Comparison of ENCODE assay signal across 20 cellular contexts in genomic region chr7:142685877-142686508, GRCh38.
DNase-seq lines count a peak whose midpoint lies in the region; ATAC-seq and TF ChIP-seq lines count a peak whose summit lies in the region.
"Had no signal": no experiment of that assay in that cellular context is flagged by ENCODE, and none has a peak within 500 bp of the region (broad histone marks: within the 10 kb centered on the region; RNA-seq: fewer than 3 reads in every experiment).

No MANE protein-coding gene starts in this region.

- H3K9me3 Mint-ChIP-seq in stimulated activated naive CD8-positive, alpha-beta T cell treated with anti-CD3 and anti-CD28 coated beads, Interleukin-15, amount 100 ng/mL, for 72 hours: no peaks in the 10 kb centered on the region
- H3K9me3 Mint-ChIP-seq in activated naive CD8-positive, alpha-beta T cell (ENCODE audit: low read depth): no peaks in the 10 kb centered on the region
- H3K9me3 Mint-ChIP-seq: activated T-helper 1 cell treated with anti-CD3 and anti-CD28 coated beads, Interleukin-12 subunit alpha, Interleukin-12 subunit beta, Interleukin-2, Interleukin-4 antibody, amounts not matched to agents 30 ng/mL and 10 ng/mL and 1 ng/mL, durations not matched to agents 14 hours and 24 hours and 36 hours; neural crest cell; type B pancreatic cell had no signal

- no peaks in the 10 kb centered on the region for H3K27me3 Mint-ChIP-seq in stimulated activated naive CD8-positive, alpha-beta T cell treated with anti-CD3 and anti-CD28 coated beads, Interleukin-15, amount 100 ng/mL, for 72 hours
- no peaks in the 10 kb centered on the region for H3K27me3 Mint-ChIP-seq in activated naive CD8-positive, alpha-beta T cell

- TF ChIP-seq CTCF in PC-9 (conservative IDR thresholded peaks at IDR 0.05): no peak

- POLR2A ChIA-PET in PC-9 (lab: Charles Lee; ENCODE audit: unreplicated experiment): no interaction called here

- H3K9me3 ChIP-seq in PC-9 (ENCODE audit: insufficient read depth, low read depth): no peaks in the 10 kb centered on the region
- H3K9me3 ChIP-seq: Caco-2, heart right ventricle had no signal

- no peaks in the 10 kb centered on the region for H3K9me2 ChIP-seq in PC-9 (ENCODE audit: insufficient read depth)

- H3K27me3 ChIP-seq in PC-9 (ENCODE audit: insufficient read depth, low read depth): no peaks in the 10 kb centered on the region
- H3K27me3 ChIP-seq: cardiac muscle cell, heart right ventricle had no signal

- no peaks in the 10 kb centered on the region for H3K36me3 Mint-ChIP-seq in activated naive CD8-positive, alpha-beta T cell
- H3K36me3 Mint-ChIP-seq: type B pancreatic cell had no signal

- H3F3A ChIP-seq in PC-9 (ENCODE audit: insufficient read depth, low read depth): no peaks in the 10 kb centered on the region

- no peaks in the 10 kb centered on the region for H4K20me1 ChIP-seq in PC-9 (ENCODE audit: insufficient read depth)

- H3K27ac ChIP-seq in PC-9: no peak overlapping the region
- H3K27ac ChIP-seq: cardiac muscle cell, heart right ventricle had no signal

- no peak overlapping the region for H3K4me2 ChIP-seq in PC-9

- no peak overlapping the region for H3K27ac Mint-ChIP-seq in stimulated activated naive CD8-positive, alpha-beta T cell treated with anti-CD3 and anti-CD28 coated beads, Interleukin-15, amount 100 ng/mL, for 72 hours
- H3K27ac Mint-ChIP-seq in activated naive CD8-positive, alpha-beta T cell: peak overlapping the region; percentile 47
- H3K27ac Mint-ChIP-seq: activated T-helper 1 cell treated with anti-CD3 and anti-CD28 coated beads, Interleukin-12 subunit alpha, Interleukin-12 subunit beta, Interleukin-2, Interleukin-4 antibody, amounts not matched to agents 30 ng/mL and 10 ng/mL and 1 ng/mL, durations not matched to agents 14 hours and 24 hours and 36 hours; progenitor cell of endocrine pancreas; T-helper 2 cell treated with Interferon-gamma antibody and Interleukin-4, amounts not matched to agents 5 μg/mL and 100 μg/mL, for 36 hours; type B pancreatic cell had no signal

- intact Hi-C loops in PC-9 (cut with micrococcal nuclease; ENCODE audit: unreplicated experiment): no loop called here

- H3K4me3 Mint-ChIP-seq in stimulated activated naive CD8-positive, alpha-beta T cell treated with anti-CD3 and anti-CD28 coated beads, Interleukin-15, amount 100 ng/mL, for 72 hours: no peak overlapping the region
- no peak overlapping the region for H3K4me3 Mint-ChIP-seq in activated naive CD8-positive, alpha-beta T cell
- H3K4me3 Mint-ChIP-seq: activated T-helper 1 cell treated with anti-CD3 and anti-CD28 coated beads, Interleukin-12 subunit alpha, Interleukin-12 subunit beta, Interleukin-2, Interleukin-4 antibody, amounts not matched to agents 30 ng/mL and 10 ng/mL and 1 ng/mL, durations not matched to agents 14 hours and 24 hours and 36 hours; neural crest cell; T-helper 2 cell treated with Interferon-gamma antibody and Interleukin-4, amounts not matched to agents 5 μg/mL and 100 μg/mL, for 36 hours; type B pancreatic cell had no signal

- peaks cover 23% of the 10 kb centered on the region for H3K4me1 Mint-ChIP-seq in stimulated activated naive CD8-positive, alpha-beta T cell treated with anti-CD3 and anti-CD28 coated beads, Interleukin-15, amount 100 ng/mL, for 72 hours
- H3K4me1 Mint-ChIP-seq in activated naive CD8-positive, alpha-beta T cell (ENCODE audit: low read depth): peaks cover 34% of the 10 kb centered on the region
- H3K4me1 Mint-ChIP-seq: neural crest cell had no signal

- H3K4me3 ChIP-seq in PC-9: no peak overlapping the region
- H3K4me3 ChIP-seq: cardiac muscle cell, heart right ventricle had no signal

- H2AFZ ChIP-seq in PC-9: no peak overlapping the region

- peak; percentile 49 for ATAC-seq in stimulated activated naive CD8-positive, alpha-beta T cell treated with anti-CD3 and anti-CD28 coated beads, Interleukin-15, Interleukin-2, amounts not matched to agents 100 U/mL and 50 U/mL, for 24 hours
- ATAC-seq in stimulated activated naive CD8-positive, alpha-beta T cell treated with anti-CD3 and anti-CD28 coated beads, Interleukin-15, amount 100 ng/mL, for 72 hours: no peak
- ATAC-seq in HG02840 (IDR thresholded peaks at IDR 0.05; ENCODE audit: low FRiP score, unreplicated experiment): no peak
- ATAC-seq: HCT116, heart right ventricle, left lobe of liver had no signal

- DNase-seq in stimulated activated naive CD8-positive, alpha-beta T cell treated with anti-CD3 and anti-CD28 coated beads, Interleukin-15, Interleukin-2, amounts not matched to agents 100 U/mL and 50 U/mL, for 24 hours: peak; percentile 9
- DNase-seq in stimulated activated naive CD8-positive, alpha-beta T cell treated with anti-CD3 and anti-CD28 coated beads, Interleukin-15, amount 100 ng/mL, for 72 hours: no peak
- DNase-seq in NCI-H2171 treated with DMSO at 0.1 percent for 48 hours (lab: John Stamatoyannopoulos, UW) (peak; percentile 88), PC-9 (no peak), DMS53 (lab: John Stamatoyannopoulos, UW) (no peak)
- DNase-seq: activated CD4-positive, alpha-beta T cell treated with anti-CD3 and anti-CD28 coated beads, Interleukin-2, amount 50 U/mL, for 48 hours; Caco-2; heart right ventricle; NCI-H1417 treated with DMSO at 0.1 percent for 48 hours; stimulated activated naive CD4-positive, alpha-beta T cell had no signal

- no peaks in the 10 kb centered on the region for H3K36me3 ChIP-seq in PC-9 (ENCODE audit: low read depth)
- H3K36me3 ChIP-seq: cardiac muscle cell, heart right ventricle had no signal

- CTCF ChIA-PET in PC-9 (lab: Charles Lee): no interaction called here

- no TSS peak for BruUV-seq in PC-9 (replicated peaks; lab: Mats Ljungman, UMichigan)

- H3K79me2 ChIP-seq in PC-9 (ENCODE audit: low read depth): no peaks in the 10 kb centered on the region

- H3K4me1 ChIP-seq in PC-9 (replicated peaks; ENCODE audit: insufficient read depth): no peaks in the 10 kb centered on the region
- H3K4me1 ChIP-seq: Caco-2, heart right ventricle had no signal

Comparison
In these comparisons a context has a peak if more than half of its experiments do, and no peak if none do; other contexts are left out.
1. DNase-seq: peak in stimulated activated naive CD8-positive, alpha-beta T cell treated with anti-CD3 and anti-CD28 coated beads, Interleukin-15, Interleukin-2, amounts not matched to agents 100 U/mL and 50 U/mL, for 24 hours (single experiment) and NCI-H2171 treated with DMSO at 0.1 percent for 48 hours (single experiment); none in stimulated activated naive CD8-positive, alpha-beta T cell treated with anti-CD3 and anti-CD28 coated beads, Interleukin-15, amount 100 ng/mL, for 72 hours (0 of 2), PC-9 (0 of 2) and DMS53 (single experiment).